ENCODE assay signal across 28 cellular contexts in genomic region chr6:129630606-129631005, GRCh38.
"Had no signal": no experiment of that assay in that cellular context is flagged by ENCODE, and none has a peak within 500 bp of the region (broad histone marks: within the 10 kb centered on the region; RNA-seq: fewer than 3 reads in every experiment).

No MANE protein-coding gene starts in this region.

- H3K79me2 ChIP-seq: parathyroid adenoma had no signal

- H3K4me1 ChIP-seq: parathyroid adenoma, upper lobe of right lung, uterus had no signal

- FAIRE-seq: kidney had no signal

- H3K9me3 ChIP-seq: gastrocnemius medialis, mucosa of descending colon, neutrophil, suprapubic skin, transverse colon, upper lobe of right lung, uterus had no signal

- H3K4me3 ChIP-seq: dorsolateral prefrontal cortex, gastrocnemius medialis, lung, mucosa of descending colon, smooth muscle cell, suprapubic skin, transverse colon, upper lobe of right lung, uterus had no signal

- H3K36me3 ChIP-seq: transverse colon, uterus had no signal

- H3K27me3 ChIP-seq: dorsolateral prefrontal cortex, gastrocnemius medialis, neutrophil, suprapubic skin, transverse colon, upper lobe of right lung, uterus had no signal

- ATAC-seq: esophagus mucosa; gastrocnemius medialis; left lobe of liver; mucosa of descending colon; natural killer cell treated with Interleukin-12 subunit alpha and Interleukin-12 subunit beta and Interleukin-15 and Interleukin-18, amount 100 ng/mL, for 72 hours; sciatic nerve; stimulated activated naive CD8-positive, alpha-beta T cell treated with anti-CD3 and anti-CD28 coated beads, Interleukin-15, amount 100 ng/mL, for 72 hours; upper lobe of right lung had no signal

- DNase-seq: dorsolateral prefrontal cortex; effector CD8-positive, alpha-beta T cell; endodermal cell; foreskin fibroblast; gastrocnemius medialis; head of caudate nucleus; kidney; mucosa of descending colon; naive B cell; stimulated activated CD4-positive, alpha-beta T cell treated with anti-CD3 and anti-CD28 coated beads, Interleukin-12 subunit alpha, Interleukin-12 subunit beta, amount 100 ng/mL, for 4 hours; stimulated activated CD4-positive, alpha-beta T cell treated with anti-CD3 and anti-CD28 coated beads, Interleukin-1b, Interleukin-23, amount 100 ng/mL, for 48 hours; stimulated activated CD4-positive, alpha-beta T cell treated with anti-CD3 and anti-CD28 coated beads, Interleukin-4, amount 100 ng/mL, for 1 hour; stimulated activated CD8-positive, alpha-beta memory T cell treated with anti-CD3 and anti-CD28 coated beads, Interleukin-4, amount 100 ng/mL, for 48 hours; stimulated activated naive CD4-positive, alpha-beta T cell; stimulated activated naive CD8-positive, alpha-beta T cell treated with anti-CD3 and anti-CD28 coated beads, Interleukin-15, amount 100 ng/mL, for 72 hours; transverse colon; upper lobe of right lung; uterus had no signal

- H3K27ac ChIP-seq: dorsolateral prefrontal cortex, epithelial cell of prostate, gastrocnemius medialis, neutrophil, parathyroid adenoma, suprapubic skin, transverse colon, upper lobe of right lung, uterus had no signal

- H3K9ac ChIP-seq: parathyroid adenoma had no signal

- H3K4me2 ChIP-seq: smooth muscle cell had no signal

- H2AFZ ChIP-seq: parathyroid adenoma had no signal
